Comparison of ENCODE assay signal across 1 cellular context in the genomic region with DNA sequence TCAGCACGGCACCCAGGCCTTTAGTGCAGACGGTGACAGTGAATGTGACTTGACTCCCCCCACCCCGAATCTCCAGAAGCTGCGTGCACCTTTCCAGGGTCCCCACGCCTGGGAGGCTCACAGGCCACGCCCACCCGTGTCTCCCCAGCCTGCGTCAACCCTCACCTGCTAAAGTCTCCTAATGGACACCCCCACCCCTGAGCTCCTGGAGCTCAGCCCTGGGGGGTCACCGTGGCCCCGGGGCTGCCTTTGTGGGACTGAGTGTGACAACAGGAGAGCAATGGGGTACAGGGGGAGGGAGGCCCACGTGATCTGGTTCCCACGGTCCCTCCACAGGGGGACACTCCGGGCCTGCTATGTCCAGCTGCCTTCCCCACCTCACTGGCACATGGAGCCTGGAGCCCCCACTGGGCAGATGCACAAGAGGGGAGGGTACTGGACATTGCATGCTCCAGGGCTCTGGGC.
TF ChIP-seq lines count a peak whose summit lies in the region.

No MANE protein-coding gene starts in this region.

TF ChIP-seq in HepG2, 621 proteins besides CTCF, POLR2A, EP300 and RAD21 (continues in another document):
- TF ChIP-seq KLF6 (CRISPR knock-in tag; IDR thresholded peaks at IDR 0.05) (no peak), FOXC1 (CRISPR knock-in tag; IDR thresholded peaks at IDR 0.05; ENCODE audit: borderline replicate concordance) (peak; percentile 91; the same call in 1 of the 2 replicates), ZNF7 (CRISPR knock-in tag; IDR thresholded peaks at IDR 0.05) (no peak), REXO4 (CRISPR knock-in tag; IDR thresholded peaks at IDR 0.05; ENCODE audit: borderline replicate concordance) (no peak), PTBP1 (IDR thresholded peaks at IDR 0.05; ENCODE audit: low read depth, low read length, poor library complexity, severe bottlenecking) (peak; percentile 84), ZNF124 (CRISPR knock-in tag; IDR thresholded peaks at IDR 0.05) (no peak), ISL2 (CRISPR knock-in tag; IDR thresholded peaks at IDR 0.05) (no peak), CBX5 (CRISPR knock-in tag; IDR thresholded peaks at IDR 0.05; ENCODE audit: borderline replicate concordance) (no peak), CREM (IDR thresholded peaks at IDR 0.05) (no peak), CREM (CRISPR knock-in tag; IDR thresholded peaks at IDR 0.05) (no peak), ZBTB38 (CRISPR knock-in tag; IDR thresholded peaks at IDR 0.05) (0 out of 2 replicates have a peak, but pooled peaks have one; percentile 8), FIP1L1 (IDR thresholded peaks at IDR 0.05; ENCODE audit: borderline replicate concordance, insufficient read depth, low read depth, low read length) (no peak), HDAC1 (CRISPR knock-in tag; IDR thresholded peaks at IDR 0.05) (peak; percentile 12; the same call in 1 of the 2 replicates), MYNN (CRISPR knock-in tag; IDR thresholded peaks at IDR 0.05; ENCODE audit: low read depth) (0 out of 2 replicates have a peak, but pooled peaks have one; percentile 8), SSRP1 (CRISPR knock-in tag; IDR thresholded peaks at IDR 0.05) (no peak), HNRNPL (IDR thresholded peaks at IDR 0.05; ENCODE audit: low read depth, low read length) (no peak; the same call in 1 of the 2 replicates), HNRNPLL (IDR thresholded peaks at IDR 0.05; ENCODE audit: low read depth, low read length, poor library complexity, severe bottlenecking) (peak; percentile 11), ZNF296 (CRISPR knock-in tag; conservative IDR thresholded peaks at IDR 0.05) (peak; percentile 17; the same call in 1 of the 2 replicates), SAFB2 (CRISPR knock-in tag; IDR thresholded peaks at IDR 0.05; ENCODE audit: borderline replicate concordance, low read depth) (no peak), MAF1 (CRISPR knock-in tag; IDR thresholded peaks at IDR 0.05; ENCODE audit: borderline replicate concordance) (no peak), ZNF703 (CRISPR knock-in tag; IDR thresholded peaks at IDR 0.05; ENCODE audit: borderline replicate concordance) (0 out of 2 replicates have a peak, but pooled peaks have one; percentile 11), RARA (CRISPR knock-in tag; IDR thresholded peaks at IDR 0.05) (no peak), ZNF790 (CRISPR knock-in tag; IDR thresholded peaks at IDR 0.05; ENCODE audit: borderline replicate concordance) (no peak), SALL2 (CRISPR knock-in tag; IDR thresholded peaks at IDR 0.05) (no peak), MTF2 (CRISPR knock-in tag; IDR thresholded peaks at IDR 0.05; ENCODE audit: borderline replicate concordance) (0 out of 2 replicates have a peak, but pooled peaks have one; percentile 83), BRCA1 (CRISPR knock-in tag; IDR thresholded peaks at IDR 0.05) (no peak), ZC3H13 (CRISPR knock-in tag; IDR thresholded peaks at IDR 0.05) (peak; percentile 17; the same call in 1 of the 2 replicates), REL (CRISPR knock-in tag; conservative IDR thresholded peaks at IDR 0.05) (peak; percentile 55; the same call in 1 of the 2 replicates), ZNF333 (CRISPR knock-in tag; IDR thresholded peaks at IDR 0.05; ENCODE audit: borderline replicate concordance) (peak; percentile 5; the same call in 1 of the 2 replicates), ARNT2 (CRISPR knock-in tag; IDR thresholded peaks at IDR 0.05; ENCODE audit: low read depth) (no peak)
- TF ChIP-seq, protein P1, sequence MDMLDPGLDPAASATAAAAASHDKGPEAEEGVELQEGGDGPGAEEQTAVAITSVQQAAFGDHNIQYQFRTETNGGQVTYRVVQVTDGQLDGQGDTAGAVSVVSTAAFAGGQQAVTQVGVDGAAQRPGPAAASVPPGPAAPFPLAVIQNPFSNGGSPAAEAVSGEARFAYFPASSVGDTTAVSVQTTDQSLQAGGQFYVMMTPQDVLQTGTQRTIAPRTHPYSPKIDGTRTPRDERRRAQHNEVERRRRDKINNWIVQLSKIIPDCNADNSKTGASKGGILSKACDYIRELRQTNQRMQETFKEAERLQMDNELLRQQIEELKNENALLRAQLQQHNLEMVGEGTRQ (IDR thresholded peaks at IDR 0.05; ENCODE audit: low read depth, low read length), result no peak
- TF ChIP-seq, protein P1 (CRISPR knock-in tag; IDR thresholded peaks at IDR 0.05; ENCODE audit: borderline replicate concordance), result peak; percentile 50
- TF ChIP-seq, protein P2, sequence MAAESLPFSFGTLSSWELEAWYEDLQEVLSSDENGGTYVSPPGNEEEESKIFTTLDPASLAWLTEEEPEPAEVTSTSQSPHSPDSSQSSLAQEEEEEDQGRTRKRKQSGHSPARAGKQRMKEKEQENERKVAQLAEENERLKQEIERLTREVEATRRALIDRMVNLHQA (CRISPR knock-in tag; IDR thresholded peaks at IDR 0.05), result no peak
- TF ChIP-seq, protein P3, sequence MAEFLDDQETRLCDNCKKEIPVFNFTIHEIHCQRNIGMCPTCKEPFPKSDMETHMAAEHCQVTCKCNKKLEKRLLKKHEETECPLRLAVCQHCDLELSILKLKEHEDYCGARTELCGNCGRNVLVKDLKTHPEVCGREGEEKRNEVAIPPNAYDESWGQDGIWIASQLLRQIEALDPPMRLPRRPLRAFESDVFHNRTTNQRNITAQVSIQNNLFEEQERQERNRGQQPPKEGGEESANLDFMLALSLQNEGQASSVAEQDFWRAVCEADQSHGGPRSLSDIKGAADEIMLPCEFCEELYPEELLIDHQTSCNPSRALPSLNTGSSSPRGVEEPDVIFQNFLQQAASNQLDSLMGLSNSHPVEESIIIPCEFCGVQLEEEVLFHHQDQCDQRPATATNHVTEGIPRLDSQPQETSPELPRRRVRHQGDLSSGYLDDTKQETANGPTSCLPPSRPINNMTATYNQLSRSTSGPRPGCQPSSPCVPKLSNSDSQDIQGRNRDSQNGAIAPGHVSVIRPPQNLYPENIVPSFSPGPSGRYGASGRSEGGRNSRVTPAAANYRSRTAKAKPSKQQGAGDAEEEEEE (CRISPR knock-in tag; IDR thresholded peaks at IDR 0.05; ENCODE audit: borderline replicate concordance), result peak; percentile 29; the same call in 1 of the 2 replicates
- TF ChIP-seq, protein P4, sequence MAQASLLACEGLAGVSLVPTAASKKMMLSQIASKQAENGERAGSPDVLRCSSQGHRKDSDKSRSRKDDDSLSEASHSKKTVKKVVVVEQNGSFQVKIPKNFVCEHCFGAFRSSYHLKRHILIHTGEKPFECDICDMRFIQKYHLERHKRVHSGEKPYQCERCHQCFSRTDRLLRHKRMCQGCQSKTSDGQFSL (CRISPR knock-in tag; IDR thresholded peaks at IDR 0.05), result 0 out of 2 replicates have a peak, but pooled peaks have one; percentile 38
- TF ChIP-seq, protein P5, sequence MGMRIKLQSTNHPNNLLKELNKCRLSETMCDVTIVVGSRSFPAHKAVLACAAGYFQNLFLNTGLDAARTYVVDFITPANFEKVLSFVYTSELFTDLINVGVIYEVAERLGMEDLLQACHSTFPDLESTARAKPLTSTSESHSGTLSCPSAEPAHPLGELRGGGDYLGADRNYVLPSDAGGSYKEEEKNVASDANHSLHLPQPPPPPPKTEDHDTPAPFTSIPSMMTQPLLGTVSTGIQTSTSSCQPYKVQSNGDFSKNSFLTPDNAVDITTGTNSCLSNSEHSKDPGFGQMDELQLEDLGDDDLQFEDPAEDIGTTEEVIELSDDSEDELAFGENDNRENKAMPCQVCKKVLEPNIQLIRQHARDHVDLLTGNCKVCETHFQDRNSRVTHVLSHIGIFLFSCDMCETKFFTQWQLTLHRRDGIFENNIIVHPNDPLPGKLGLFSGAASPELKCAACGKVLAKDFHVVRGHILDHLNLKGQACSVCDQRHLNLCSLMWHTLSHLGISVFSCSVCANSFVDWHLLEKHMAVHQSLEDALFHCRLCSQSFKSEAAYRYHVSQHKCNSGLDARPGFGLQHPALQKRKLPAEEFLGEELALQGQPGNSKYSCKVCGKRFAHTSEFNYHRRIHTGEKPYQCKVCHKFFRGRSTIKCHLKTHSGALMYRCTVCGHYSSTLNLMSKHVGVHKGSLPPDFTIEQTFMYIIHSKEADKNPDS (CRISPR knock-in tag; IDR thresholded peaks at IDR 0.05), result 0 out of 2 replicates have a peak, but pooled peaks have one; percentile 51
- TF ChIP-seq, protein P6, sequence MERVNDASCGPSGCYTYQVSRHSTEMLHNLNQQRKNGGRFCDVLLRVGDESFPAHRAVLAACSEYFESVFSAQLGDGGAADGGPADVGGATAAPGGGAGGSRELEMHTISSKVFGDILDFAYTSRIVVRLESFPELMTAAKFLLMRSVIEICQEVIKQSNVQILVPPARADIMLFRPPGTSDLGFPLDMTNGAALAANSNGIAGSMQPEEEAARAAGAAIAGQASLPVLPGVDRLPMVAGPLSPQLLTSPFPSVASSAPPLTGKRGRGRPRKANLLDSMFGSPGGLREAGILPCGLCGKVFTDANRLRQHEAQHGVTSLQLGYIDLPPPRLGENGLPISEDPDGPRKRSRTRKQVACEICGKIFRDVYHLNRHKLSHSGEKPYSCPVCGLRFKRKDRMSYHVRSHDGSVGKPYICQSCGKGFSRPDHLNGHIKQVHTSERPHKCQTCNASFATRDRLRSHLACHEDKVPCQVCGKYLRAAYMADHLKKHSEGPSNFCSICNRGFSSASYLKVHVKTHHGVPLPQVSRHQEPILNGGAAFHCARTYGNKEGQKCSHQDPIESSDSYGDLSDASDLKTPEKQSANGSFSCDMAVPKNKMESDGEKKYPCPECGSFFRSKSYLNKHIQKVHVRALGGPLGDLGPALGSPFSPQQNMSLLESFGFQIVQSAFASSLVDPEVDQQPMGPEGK (CRISPR knock-in tag; IDR thresholded peaks at IDR 0.05), result 0 out of 2 replicates have a peak, but pooled peaks have one; percentile 40
- TF ChIP-seq, protein P7, sequence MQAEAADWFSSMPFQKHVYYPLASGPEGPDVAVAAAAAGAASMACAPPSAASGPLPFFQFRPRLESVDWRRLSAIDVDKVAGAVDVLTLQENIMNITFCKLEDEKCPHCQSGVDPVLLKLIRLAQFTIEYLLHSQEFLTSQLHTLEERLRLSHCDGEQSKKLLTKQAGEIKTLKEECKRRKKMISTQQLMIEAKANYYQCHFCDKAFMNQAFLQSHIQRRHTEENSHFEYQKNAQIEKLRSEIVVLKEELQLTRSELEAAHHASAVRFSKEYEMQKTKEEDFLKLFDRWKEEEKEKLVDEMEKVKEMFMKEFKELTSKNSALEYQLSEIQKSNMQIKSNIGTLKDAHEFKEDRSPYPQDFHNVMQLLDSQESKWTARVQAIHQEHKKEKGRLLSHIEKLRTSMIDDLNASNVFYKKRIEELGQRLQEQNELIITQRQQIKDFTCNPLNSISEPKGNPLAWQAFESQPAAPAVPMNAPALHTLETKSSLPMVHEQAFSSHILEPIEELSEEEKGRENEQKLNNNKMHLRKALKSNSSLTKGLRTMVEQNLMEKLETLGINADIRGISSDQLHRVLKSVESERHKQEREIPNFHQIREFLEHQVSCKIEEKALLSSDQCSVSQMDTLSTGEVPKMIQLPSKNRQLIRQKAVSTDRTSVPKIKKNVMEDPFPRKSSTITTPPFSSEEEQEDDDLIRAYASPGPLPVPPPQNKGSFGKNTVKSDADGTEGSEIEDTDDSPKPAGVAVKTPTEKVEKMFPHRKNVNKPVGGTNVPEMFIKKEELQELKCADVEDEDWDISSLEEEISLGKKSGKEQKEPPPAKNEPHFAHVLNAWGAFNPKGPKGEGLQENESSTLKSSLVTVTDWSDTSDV (CRISPR knock-in tag; IDR thresholded peaks at IDR 0.05), result peak; percentile 73; the same call in 1 of the 2 replicates
- TF ChIP-seq, protein P8, sequence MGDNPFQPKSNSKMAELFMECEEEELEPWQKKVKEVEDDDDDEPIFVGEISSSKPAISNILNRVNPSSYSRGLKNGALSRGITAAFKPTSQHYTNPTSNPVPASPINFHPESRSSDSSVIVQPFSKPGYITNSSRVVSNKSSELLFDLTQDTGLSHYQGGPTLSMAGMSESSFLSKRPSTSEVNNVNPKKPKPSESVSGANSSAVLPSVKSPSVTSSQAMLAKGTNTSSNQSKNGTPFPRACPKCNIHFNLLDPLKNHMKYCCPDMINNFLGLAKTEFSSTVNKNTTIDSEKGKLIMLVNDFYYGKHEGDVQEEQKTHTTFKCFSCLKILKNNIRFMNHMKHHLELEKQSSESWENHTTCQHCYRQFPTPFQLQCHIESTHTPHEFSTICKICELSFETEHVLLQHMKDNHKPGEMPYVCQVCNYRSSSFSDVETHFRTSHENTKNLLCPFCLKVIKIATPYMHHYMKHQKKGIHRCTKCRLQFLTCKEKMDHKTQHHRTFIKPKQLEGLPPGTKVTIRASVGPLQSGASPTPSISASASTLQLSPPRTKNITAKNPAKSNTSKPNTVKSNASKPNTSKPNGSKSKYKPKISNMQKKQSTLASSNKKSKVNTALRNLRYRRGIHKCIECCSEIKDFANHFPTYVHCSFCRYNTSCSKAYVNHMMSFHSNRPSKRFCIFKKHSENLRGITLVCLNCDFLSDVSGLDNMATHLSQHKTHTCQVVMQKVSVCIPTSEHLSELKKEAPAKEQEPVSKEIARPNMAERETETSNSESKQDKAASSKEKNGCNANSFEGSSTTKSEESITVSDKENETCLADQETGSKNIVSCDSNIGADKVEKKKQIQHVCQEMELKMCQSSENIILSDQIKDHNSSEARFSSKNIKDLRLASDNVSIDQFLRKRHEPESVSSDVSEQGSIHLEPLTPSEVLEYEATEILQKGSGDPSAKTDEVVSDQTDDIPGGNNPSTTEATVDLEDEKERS (CRISPR knock-in tag; IDR thresholded peaks at IDR 0.05), result no peak
- TF ChIP-seq, protein P9, sequence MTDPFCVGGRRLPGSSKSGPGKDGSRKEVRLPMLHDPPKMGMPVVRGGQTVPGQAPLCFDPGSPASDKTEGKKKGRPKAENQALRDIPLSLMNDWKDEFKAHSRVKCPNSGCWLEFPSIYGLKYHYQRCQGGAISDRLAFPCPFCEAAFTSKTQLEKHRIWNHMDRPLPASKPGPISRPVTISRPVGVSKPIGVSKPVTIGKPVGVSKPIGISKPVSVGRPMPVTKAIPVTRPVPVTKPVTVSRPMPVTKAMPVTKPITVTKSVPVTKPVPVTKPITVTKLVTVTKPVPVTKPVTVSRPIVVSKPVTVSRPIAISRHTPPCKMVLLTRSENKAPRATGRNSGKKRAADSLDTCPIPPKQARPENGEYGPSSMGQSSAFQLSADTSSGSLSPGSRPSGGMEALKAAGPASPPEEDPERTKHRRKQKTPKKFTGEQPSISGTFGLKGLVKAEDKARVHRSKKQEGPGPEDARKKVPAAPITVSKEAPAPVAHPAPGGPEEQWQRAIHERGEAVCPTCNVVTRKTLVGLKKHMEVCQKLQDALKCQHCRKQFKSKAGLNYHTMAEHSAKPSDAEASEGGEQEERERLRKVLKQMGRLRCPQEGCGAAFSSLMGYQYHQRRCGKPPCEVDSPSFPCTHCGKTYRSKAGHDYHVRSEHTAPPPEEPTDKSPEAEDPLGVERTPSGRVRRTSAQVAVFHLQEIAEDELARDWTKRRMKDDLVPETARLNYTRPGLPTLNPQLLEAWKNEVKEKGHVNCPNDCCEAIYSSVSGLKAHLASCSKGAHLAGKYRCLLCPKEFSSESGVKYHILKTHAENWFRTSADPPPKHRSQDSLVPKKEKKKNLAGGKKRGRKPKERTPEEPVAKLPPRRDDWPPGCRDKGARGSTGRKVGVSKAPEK (CRISPR knock-in tag; IDR thresholded peaks at IDR 0.05; ENCODE audit: borderline replicate concordance), result 0 out of 2 replicates have a peak, but pooled peaks have one; percentile 55
